In the genomic region with DNA sequence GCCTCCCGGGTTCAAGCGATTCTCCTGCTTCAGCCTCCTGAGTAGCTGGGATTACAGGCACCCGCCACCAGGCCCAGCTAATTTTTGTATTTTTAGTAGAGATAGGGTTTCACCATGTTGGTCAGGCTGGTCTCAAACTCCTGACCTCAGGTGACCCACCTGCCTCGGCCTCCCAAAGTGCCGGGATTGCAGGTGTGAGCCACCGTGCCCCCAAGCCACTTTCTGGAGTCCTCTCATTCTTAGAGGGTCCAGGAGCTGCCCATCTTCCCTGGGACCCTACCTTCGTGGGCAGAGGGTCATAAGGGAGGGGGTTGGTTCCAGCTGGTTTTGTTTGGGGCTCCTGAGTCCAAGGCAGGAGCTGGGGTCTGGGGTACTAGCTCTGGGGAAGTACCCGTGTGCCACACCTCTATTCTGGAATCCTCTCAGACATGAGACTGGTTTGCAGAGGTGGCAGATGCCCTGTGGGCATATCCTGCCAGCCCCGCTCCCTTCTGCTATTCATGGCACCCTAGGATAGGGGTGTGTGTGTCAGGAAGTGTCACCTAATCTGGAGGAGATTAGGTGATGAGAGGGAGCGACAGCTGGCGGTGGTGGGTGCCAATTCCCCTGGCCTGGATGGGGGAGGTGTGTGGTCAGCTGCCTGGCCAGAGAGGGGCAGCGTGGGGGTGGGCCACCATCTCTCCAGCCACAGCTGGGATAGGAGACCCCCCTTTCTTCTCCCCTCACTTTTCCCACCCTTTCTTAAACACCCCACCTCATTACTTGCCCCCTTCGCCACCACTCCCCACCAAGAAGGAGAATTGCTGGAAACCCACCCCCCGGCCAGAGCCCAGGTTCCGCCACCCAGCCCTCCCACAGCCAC, we compare ENCODE assay signal across 10 cellular contexts. TPM values are rescaled to one million over a fixed set of nuclear protein-coding genes. Genes with fewer than 3 reads are reported as not detected.
A peak's percentile ranks its signal among the peaks of the same experiment; 100 is the strongest.
DNase-seq lines count a peak whose midpoint lies in the region; ATAC-seq, FAIRE-seq and TF ChIP-seq lines count a peak whose summit lies in the region.
"Had no signal": no experiment of that assay in that cellular context is flagged by ENCODE, and none has a peak within 500 bp of the region (broad histone marks: within the 10 kb centered on the region; RNA-seq: fewer than 3 reads in every experiment).

No MANE protein-coding gene starts in this region.

- H4K20me1 ChIP-seq in PC-9 (ENCODE audit: insufficient read depth), result peaks cover 65% of the 10 kb centered on the region

- POLR2A ChIA-PET in activated CD4-positive, alpha-beta T cell treated with anti-CD3 and anti-CD28 coated beads, Interleukin-2, amount 10 ng/mL, durations not matched to agents 7 days and 5 days (lab: Charles Lee), result no interaction called here
- POLR2A ChIA-PET in PC-9 (lab: Charles Lee; ENCODE audit: unreplicated experiment), result interaction anchor here (0.6 to 0.7 kb wide), 2 partner anchors 223 to 275 kb away, joined by 3 read pairs; no protein-coding TSS in a partner anchor

- 45 to 58% methylated on average over 15 of the region's 15 CpGs for WGBS in heart right ventricle, 2 donors
- WGBS in lower leg skin, 2 donors, result 64 to 66% methylated on average over 14 to 15 of the region's 15 CpGs

- CTCF ChIA-PET in activated CD4-positive, alpha-beta T cell treated with anti-CD3 and anti-CD28 coated beads, Interleukin-2, amount 10 ng/mL, durations not matched to agents 7 days and 5 days (lab: Charles Lee), result interaction anchor here (0.6 to 3.3 kb wide), 19 partner anchors 8 to 191 kb away, joined by 3 to 12 read pairs (median 4); partner anchors contain the start of genes RCN3, RPL13A, RRAS and SCAF1
- CTCF ChIA-PET in PC-9 (lab: Charles Lee), result interaction anchor here (0.6 to 0.7 kb wide), 4 partner anchors 21 to 188 kb away, joined by 7 to 17 read pairs (median 8); partner anchors contain the start of gene PNKP

- no peak overlapping the region for H2AFZ ChIP-seq in PC-9

- FAIRE-seq in frontal cortex (lab: Jason Lieb, UNC), result no peak
- FAIRE-seq: endothelial cell of umbilical vein had no signal

- H3K27me3 Mint-ChIP-seq in activated CD4-positive, alpha-beta T cell treated with anti-CD3 and anti-CD28 coated beads, Interleukin-2, amount 10 ng/mL, durations not matched to agents 7 days and 5 days, result no peaks in the 10 kb centered on the region

- H3K4me1 ChIP-seq in PC-9 (replicated peaks; ENCODE audit: insufficient read depth) (peaks cover 21% of the 10 kb centered on the region), heart right ventricle (peaks cover 17 to 58% (median 45%) of the 10 kb centered on the region in 9 donors)

- H3K4me3 Mint-ChIP-seq in activated CD4-positive, alpha-beta T cell treated with anti-CD3 and anti-CD28 coated beads, Interleukin-2, amount 10 ng/mL, durations not matched to agents 7 days and 5 days, result no peak overlapping the region
- peak overlapping the region; percentile 93 for H3K4me3 Mint-ChIP-seq in stimulated activated effector memory CD8-positive, alpha-beta T cell treated with anti-CD3 and anti-CD28 coated beads, Interleukin-12 subunit alpha, Interleukin-12 subunit beta, amount 100 ng/mL, for 72 hours

- H3K36me3 ChIP-seq in PC-9 (ENCODE audit: low read depth) (peaks cover 29% of the 10 kb centered on the region), heart right ventricle (peaks cover 3 to 39% (median 31%) of the 10 kb centered on the region in 9 donors)

- peaks cover 68% of the 10 kb centered on the region for H3K79me2 ChIP-seq in PC-9 (ENCODE audit: low read depth)

- TF ChIP-seq CTCF in PC-9 (conservative IDR thresholded peaks at IDR 0.05) (0 out of 2 replicates have a peak, but pooled peaks have one; percentile 9), heart right ventricle (IDR thresholded peaks at IDR 0.05) (no peak), lower leg skin (IDR thresholded peaks at IDR 0.05) (no peak)

- H3K9me2 ChIP-seq in PC-9 (ENCODE audit: insufficient read depth), result no peaks in the 10 kb centered on the region

- no peak for TF ChIP-seq POLR2A in lower leg skin (IDR thresholded peaks at IDR 0.05)

- H3K36me3 Mint-ChIP-seq in activated CD4-positive, alpha-beta T cell treated with anti-CD3 and anti-CD28 coated beads, Interleukin-2, amount 10 ng/mL, durations not matched to agents 7 days and 5 days (ENCODE audit: low read depth), result peaks cover 17% of the 10 kb centered on the region
- peaks cover 77% of the 10 kb centered on the region for H3K36me3 Mint-ChIP-seq in stimulated activated effector memory CD8-positive, alpha-beta T cell treated with anti-CD3 and anti-CD28 coated beads, Interleukin-12 subunit alpha, Interleukin-12 subunit beta, amount 100 ng/mL, for 72 hours

- H3K27me3 ChIP-seq in PC-9 (ENCODE audit: insufficient read depth, low read depth) (no peaks in the 10 kb centered on the region), heart right ventricle (no peaks in the 10 kb centered on the region)

- H3K27ac ChIP-seq in PC-9 (no peak overlapping the region), heart right ventricle (peak overlapping the region in 9 of 10 donors; percentile 62 to 98 (median 96))

- no peak for ATAC-seq in heart right ventricle
- no peak for ATAC-seq in stimulated activated effector memory CD8-positive, alpha-beta T cell treated with anti-CD3 and anti-CD28 coated beads, Interleukin-12 subunit alpha, Interleukin-12 subunit beta, amount 100 ng/mL, for 72 hours
- no peak for ATAC-seq in HG02678 (IDR thresholded peaks at IDR 0.05; ENCODE audit: unreplicated experiment)

- DNase-seq in activated CD4-positive, alpha-beta T cell treated with anti-CD3 and anti-CD28 coated beads, Interleukin-2, amount 10 ng/mL, durations not matched to agents 7 days and 5 days, result no peak
- DNase-seq in activated CD4-positive, alpha-beta T cell treated with anti-CD3 and anti-CD28 coated beads, Interleukin-2, amount 50 U/mL, for 48 hours, result no peak
- DNase-seq in PC-9 (peak in 1 of 2 experiments; percentile 55), heart right ventricle (no peak), frontal cortex (ENCODE audit: low spot score in 2 of 2) (no peak), lower leg skin (ENCODE audit: low spot score in 2 of 2) (no peak)
- no peak for DNase-seq in stimulated activated effector memory CD8-positive, alpha-beta T cell treated with anti-CD3 and anti-CD28 coated beads, Interleukin-12 subunit alpha, Interleukin-12 subunit beta, amount 100 ng/mL, for 72 hours (ENCODE audit: low spot score in 2 of 2)
- DNase-seq: nucleus accumbens had no signal

- H3K4me3 ChIP-seq in PC-9 (peak overlapping the region; percentile 99), heart right ventricle (peak overlapping the region in 3 of 10 donors; percentile 89 to 99 (median 92)), lower leg skin (ENCODE audit: low read depth, poor library complexity, severe bottlenecking) (no peak overlapping the region)

- intact Hi-C loops in PC-9 (cut with micrococcal nuclease; ENCODE audit: unreplicated experiment), result loop anchor here (1.0 to 5.0 kb wide), 4 partner anchors 88 to 287 kb away; partner anchors contain the start of gene AP2A1
- intact Hi-C loops in heart right ventricle (cut with DNase I), result loop anchor here in 6 of 10 donors (5.0 to 10.0 kb wide), 10 partner anchors 84 to 227 kb away; partner anchors contain the start of genes PRR12 (in 3 of the 6), NOSIP (in 2 of the 6), PRRG2 (in 2 of the 6) and AKT1S1 (in 1 of the 6)
- intact Hi-C loops in lower leg skin (cut with DNase I; ENCODE audit: low total_unique reads), result no loop called here

- no peaks in the 10 kb centered on the region for H3K9me3 Mint-ChIP-seq in activated CD4-positive, alpha-beta T cell treated with anti-CD3 and anti-CD28 coated beads, Interleukin-2, amount 10 ng/mL, durations not matched to agents 7 days and 5 days
- no peaks in the 10 kb centered on the region for H3K9me3 Mint-ChIP-seq in stimulated activated effector memory CD8-positive, alpha-beta T cell treated with anti-CD3 and anti-CD28 coated beads, Interleukin-12 subunit alpha, Interleukin-12 subunit beta, amount 100 ng/mL, for 72 hours

- H3F3A ChIP-seq in PC-9 (ENCODE audit: insufficient read depth, low read depth), result peaks cover 65% of the 10 kb centered on the region

- H3K9me3 ChIP-seq in PC-9 (ENCODE audit: insufficient read depth, low read depth), result no peaks in the 10 kb centered on the region
- H3K9me3 ChIP-seq in heart right ventricle, result no peaks in the 10 kb centered on the region

- peak overlapping the region; percentile 31 for H3K27ac Mint-ChIP-seq in activated CD4-positive, alpha-beta T cell treated with anti-CD3 and anti-CD28 coated beads, Interleukin-2, amount 10 ng/mL, durations not matched to agents 7 days and 5 days
- H3K27ac Mint-ChIP-seq in stimulated activated effector memory CD8-positive, alpha-beta T cell treated with anti-CD3 and anti-CD28 coated beads, Interleukin-12 subunit alpha, Interleukin-12 subunit beta, amount 100 ng/mL, for 72 hours, result peak overlapping the region; percentile 99

- peaks cover 28% of the 10 kb centered on the region for H3K4me1 Mint-ChIP-seq in activated CD4-positive, alpha-beta T cell treated with anti-CD3 and anti-CD28 coated beads, Interleukin-2, amount 10 ng/mL, durations not matched to agents 7 days and 5 days
- H3K4me1 Mint-ChIP-seq in stimulated activated effector memory CD8-positive, alpha-beta T cell treated with anti-CD3 and anti-CD28 coated beads, Interleukin-12 subunit alpha, Interleukin-12 subunit beta, amount 100 ng/mL, for 72 hours, result peaks cover 60% of the 10 kb centered on the region

- no TSS peak for BruUV-seq in PC-9 (replicated peaks; lab: Mats Ljungman, UMichigan)

- peak overlapping the region; percentile 97 for H3K4me2 ChIP-seq in PC-9

RNA-seq across cellular contexts. Expression of gene PRMT1, which starts 2.1 kb away (rescaled TPM):
- 100 to 1,000 TPM; 125 to 130 TPM for total RNA-seq in activated CD4-positive, alpha-beta T cell treated with anti-CD3 and anti-CD28 coated beads, Interleukin-2, amount 10 ng/mL, durations not matched to agents 7 days and 5 days
- 228 and 261 TPM in 2 replicates for total RNA-seq in PC-9 (2021)
- total RNA-seq in heart right ventricle, result 100 to 1,000 TPM; 112 to 146 (median 127) TPM
- polyA plus RNA-seq in heart right ventricle, result 100 to 1,000 TPM in 1 of 2 donors, 10 to 100 TPM in 1; 80.0 to 270 TPM
- 248 TPM for total RNA-seq in frontal cortex
- 100 to 1,000 TPM; 102 to 117 (median 108) TPM for total RNA-seq in lower leg skin

RNA-seq across cellular contexts. Expression of gene ADM5, which starts 10.2 kb away (rescaled TPM):
- 1 to 10 TPM; 3.7 to 4.9 TPM for total RNA-seq in activated CD4-positive, alpha-beta T cell treated with anti-CD3 and anti-CD28 coated beads, Interleukin-2, amount 10 ng/mL, durations not matched to agents 7 days and 5 days
- total RNA-seq in PC-9 (2021), result 9.5 and 14.2 TPM in 2 replicates
- total RNA-seq in heart right ventricle, result under 1 TPM; 0.16 to 0.74 (median 0.47) TPM
- polyA plus RNA-seq in heart right ventricle, result 1 to 10 TPM; 1.1 to 1.6 TPM
- 0.82 TPM for total RNA-seq in frontal cortex
- 1 to 10 TPM in 3 of 4 donors, under 1 TPM in 1; 0.49 to 3.7 (median 3.5) TPM for total RNA-seq in lower leg skin

RNA-seq across cellular contexts. Expression of gene CPT1C, which starts 11.7 kb away (rescaled TPM):
- 1 to 10 TPM in 1 of 2 experiments, under 1 TPM in 1; 0.79 to 1.3 TPM for total RNA-seq in activated CD4-positive, alpha-beta T cell treated with anti-CD3 and anti-CD28 coated beads, Interleukin-2, amount 10 ng/mL, durations not matched to agents 7 days and 5 days
- total RNA-seq in PC-9 (2021) (1.7 and 2.1 TPM in 2 replicates), heart right ventricle (1 to 10 TPM; 1.4 to 3.6 (median 1.9) TPM), frontal cortex (39.9 TPM), lower leg skin (1 to 10 TPM in 3 of 4 donors, under 1 TPM in 1; 0.97 to 3.3 (median 1.8) TPM)
- 10 to 100 TPM in 1 of 2 donors, 1 to 10 TPM in 1; 4.8 to 10.7 TPM for polyA plus RNA-seq in heart right ventricle

RNA-seq across cellular contexts. Expression of gene BCL2L12, which starts 13.5 kb away (rescaled TPM):
- 10 to 100 TPM; 73.9 to 80.7 TPM for total RNA-seq in activated CD4-positive, alpha-beta T cell treated with anti-CD3 and anti-CD28 coated beads, Interleukin-2, amount 10 ng/mL, durations not matched to agents 7 days and 5 days
- 80.3 and 84.8 TPM in 2 replicates for total RNA-seq in PC-9 (2021)
- total RNA-seq in heart right ventricle, result 10 to 100 TPM in 5 of 10 donors, 1 to 10 TPM in 5; 7.8 to 14.6 (median 9.8) TPM
- 10 to 100 TPM in 1 of 2 donors, 1 to 10 TPM in 1; 8.6 to 19.6 TPM for polyA plus RNA-seq in heart right ventricle
- total RNA-seq in frontal cortex, result 1.2 TPM
- total RNA-seq in lower leg skin, result 1 to 10 TPM; 6.1 to 9.2 (median 6.6) TPM

RNA-seq across cellular contexts. Expression of gene IRF3, which starts 13.5 kb away (rescaled TPM):
- 100 to 1,000 TPM; 157 to 168 TPM for total RNA-seq in activated CD4-positive, alpha-beta T cell treated with anti-CD3 and anti-CD28 coated beads, Interleukin-2, amount 10 ng/mL, durations not matched to agents 7 days and 5 days
- 181 and 220 TPM in 2 replicates for total RNA-seq in PC-9 (2021)
- 10 to 100 TPM; 22.3 to 39.4 (median 24.7) TPM for total RNA-seq in heart right ventricle
- polyA plus RNA-seq in heart right ventricle, result 10 to 100 TPM; 67.8 to 84.2 TPM
- 10.2 TPM for total RNA-seq in frontal cortex
- total RNA-seq in lower leg skin, result 100 to 1,000 TPM in 1 of 4 donors, 10 to 100 TPM in 3; 38.7 to 102 (median 74.9) TPM
